ENCODE assay signal across 21 cellular contexts in the genomic region with DNA sequence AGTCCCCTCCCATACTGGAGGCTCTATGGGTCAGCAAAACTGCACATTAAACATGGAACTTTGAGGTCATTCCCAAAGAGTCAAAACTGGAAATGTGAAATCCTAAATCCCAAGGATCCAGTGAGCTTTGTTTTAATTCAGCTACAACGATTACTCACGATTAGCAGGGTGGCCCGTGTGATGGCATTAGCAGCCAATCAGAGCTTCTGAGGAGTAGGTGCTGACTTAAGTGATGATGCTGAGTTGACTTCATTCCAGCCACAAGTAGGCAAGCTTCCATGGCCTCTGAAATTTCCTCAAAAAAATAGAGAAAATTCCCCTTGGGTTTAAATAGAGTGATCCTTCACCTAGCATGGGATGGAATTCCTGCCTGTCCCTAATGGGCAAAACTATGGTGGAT. TPM values are rescaled to one million over a fixed set of nuclear protein-coding genes. Genes with fewer than 3 reads are reported as not detected.
"Had no signal": no experiment of that assay in that cellular context is flagged by ENCODE, and none has a peak within 500 bp of the region (broad histone marks: within the 10 kb centered on the region; RNA-seq: fewer than 3 reads in every experiment).

No MANE protein-coding gene starts in this region.

- H3K9me3 ChIP-seq: suprapubic skin, transverse colon, vagina had no signal

- DNase-seq: activated CD4-positive, alpha-beta T cell treated with anti-CD3 and anti-CD28 coated beads, Interleukin-2, amount 50 U/mL, for 48 hours; activated naive CD4-positive, alpha-beta T cell; activated naive CD8-positive, alpha-beta T cell treated with anti-CD3 and anti-CD28 coated beads for 36 hours; amygdala; caudate nucleus; effector memory CD8-positive, alpha-beta T cell; mammary epithelial cell; midbrain; nucleus accumbens; retina; stimulated activated naive CD8-positive, alpha-beta T cell treated with anti-CD3 and anti-CD28 coated beads, Interleukin-15, Interleukin-2, amounts not matched to agents 100 U/mL and 50 U/mL, for 24 hours; SW 1271; transverse colon had no signal

- H3K27ac ChIP-seq: epithelial cell of prostate, hepatocyte, suprapubic skin, transverse colon, vagina had no signal

- H3K4me3 ChIP-seq: hepatocyte, suprapubic skin, transverse colon, vagina had no signal

- ATAC-seq: activated T-helper 17 cell treated with anti-CD3 and anti-CD28 coated beads, Interleukin-2, amount 50 U/mL, for 72 hours; effector memory CD8-positive, alpha-beta T cell; left lobe of liver; stimulated activated naive CD8-positive, alpha-beta T cell treated with anti-CD3 and anti-CD28 coated beads, Interleukin-15, Interleukin-2, amounts not matched to agents 100 U/mL and 50 U/mL, for 24 hours had no signal

- H3K36me3 ChIP-seq: transverse colon, vagina had no signal

- H3K27me3 ChIP-seq: hepatocyte, suprapubic skin, vagina had no signal

- H3K4me1 ChIP-seq: suprapubic skin, transverse colon, vagina had no signal

RNA-seq across cellular contexts. Expression of gene BEAN1, which starts 28.1 kb away (rescaled TPM):
- total RNA-seq: activated naive CD8-positive, alpha-beta T cell treated with anti-CD3 and anti-CD28 coated beads for 36 hours; activated T-helper 17 cell treated with anti-CD3 and anti-CD28 coated beads, Interleukin-2, amount 50 U/mL, for 72 hours; fibroblast of lung; T-helper 2 cell treated with Interferon-gamma antibody and Interleukin-4, amounts not matched to agents 100 ng/mL and 5 ng/mL, for 36 hours; vagina had no signal

RNA-seq across cellular contexts. Expression of gene CDH5, which starts 32.5 kb away (rescaled TPM):
- total RNA-seq: activated naive CD8-positive, alpha-beta T cell treated with anti-CD3 and anti-CD28 coated beads for 36 hours; activated T-helper 17 cell treated with anti-CD3 and anti-CD28 coated beads, Interleukin-2, amount 50 U/mL, for 72 hours; fibroblast of lung; T-helper 2 cell treated with Interferon-gamma antibody and Interleukin-4, amounts not matched to agents 100 ng/mL and 5 ng/mL, for 36 hours had no signal
